Comparison of ENCODE assay signal across 7 cellular contexts in genomic region chr1:101235696-101236545, GRCh38. TPM values are rescaled to one million over a fixed set of nuclear protein-coding genes. Genes with fewer than 3 reads are reported as not detected.
DNase-seq lines count a peak whose midpoint lies in the region; ATAC-seq and TF ChIP-seq lines count a peak whose summit lies in the region.

No MANE protein-coding gene starts in this region.

- H3K9me3 ChIP-seq in OCI-LY3 (ENCODE audit: insufficient read depth, low read length), result no peaks in the 10 kb centered on the region

- TF ChIP-seq CTCF in OCI-LY3 (IDR thresholded peaks at IDR 0.05; ENCODE audit: low read depth, low read length), result no peak

- peak overlapping the region; percentile 69 for H2AFZ ChIP-seq in OCI-LY3 (ENCODE audit: low read depth, low read length)

- peak overlapping the region; percentile 48 for H3K9ac ChIP-seq in OCI-LY3 (ENCODE audit: low read length)

- no peak overlapping the region for H3K27ac ChIP-seq in OCI-LY3 (ENCODE audit: low read length)

- H3K4me2 ChIP-seq in OCI-LY3 (ENCODE audit: low read length), result peak overlapping the region; percentile 91

- H4K20me1 ChIP-seq in OCI-LY3 (ENCODE audit: insufficient read depth, low read length), result 0 out of 2 replicates have a peak, but pooled peaks cover 6% of the 10 kb centered on the region

- peak overlapping the region; percentile 75 for H3K4me3 ChIP-seq in OCI-LY3 (ENCODE audit: low read length)

- no peaks in the 10 kb centered on the region for H3K79me2 ChIP-seq in OCI-LY3 (ENCODE audit: low read length)

- peak; percentile 42 for DNase-seq in activated gamma-delta T cell treated with anti-CD3 and anti-CD28 coated beads, Interleukin-2, amount 50 U/mL, for 16 hours (ENCODE audit: low read depth)
- DNase-seq in Right ventricle myocardium inferior (ENCODE audit: missing footprints), result peak; percentile 79
- DNase-seq in posterior cingulate gyrus, result peak in 6 of 10 donors; percentile 7 to 84 (median 32)
- DNase-seq in GM19240 (ENCODE audit: insufficient read length, low spot score), result no peak

- intact Hi-C loops in Right ventricle myocardium inferior (cut with DNase I) (loop anchor here (2.0 to 5.0 kb wide), 2 partner anchors 53 to 74 kb away; no protein-coding TSS in a partner anchor), posterior cingulate gyrus (cut with DNase I) (loop anchor here (5.0 to 10.0 kb wide), 3 partner anchors 99 to 314 kb away; partner anchors contain the start of gene DPH5)

- ATAC-seq in GM18520 (IDR thresholded peaks at IDR 0.05; ENCODE audit: unreplicated experiment), result peak; percentile 46
- peak; percentile 62 for ATAC-seq in HG02798 (IDR thresholded peaks at IDR 0.05; ENCODE audit: poor library complexity, unreplicated experiment)
- peak; percentile 37 for ATAC-seq in Right ventricle myocardium inferior

- H3K4me1 ChIP-seq in OCI-LY3 (ENCODE audit: low read length), result peaks cover 29% of the 10 kb centered on the region

- peaks cover 53% of the 10 kb centered on the region for H3K27me3 ChIP-seq in OCI-LY3 (ENCODE audit: low read depth, low read length)

- H3K36me3 ChIP-seq in OCI-LY3 (replicated peaks; ENCODE audit: low read depth, low read length), result no peaks in the 10 kb centered on the region

RNA-seq across cellular contexts. Expression of gene S1PR1, which starts 0.9 kb away (rescaled TPM):
- 58.5 TPM for total RNA-seq in Right ventricle myocardium inferior
